In the genomic region with DNA sequence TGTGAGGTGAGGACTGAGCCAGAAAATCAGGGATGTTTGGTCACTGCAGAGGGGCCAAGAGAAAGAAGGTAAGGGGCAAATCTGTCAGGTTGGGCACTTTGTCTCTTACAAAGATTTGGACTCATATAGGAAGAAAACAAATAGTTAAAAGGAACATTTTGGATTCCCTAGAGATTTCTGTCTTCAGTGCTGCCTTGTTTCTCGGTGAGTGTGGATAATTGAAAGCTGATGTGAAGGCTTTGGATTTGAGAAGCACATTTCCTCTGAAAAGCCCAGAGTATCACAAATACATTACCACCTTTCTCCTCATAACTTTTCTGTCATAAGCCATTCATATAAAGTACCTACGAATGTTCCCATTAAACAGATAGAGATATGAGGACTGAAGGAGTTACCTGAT, we compare ENCODE assay signal across 13 cellular contexts.
A peak's percentile ranks its signal among the peaks of the same experiment; 100 is the strongest.
DNase-seq lines count a peak whose midpoint lies in the region; ATAC-seq and TF ChIP-seq lines count a peak whose summit lies in the region.
"Had no signal": no experiment of that assay in that cellular context is flagged by ENCODE, and none has a peak within 500 bp of the region (broad histone marks: within the 10 kb centered on the region; RNA-seq: fewer than 3 reads in every experiment).

No MANE protein-coding gene starts in this region.

- no peak for DNase-seq in adipocyte (ENCODE audit: low read depth)
- DNase-seq in fibroblast of mammary gland (ENCODE audit: low read depth): peak; percentile 64
- DNase-seq in suprapubic skin (ENCODE audit: low spot score in 2 of 2): no peak
- DNase-seq in NCI-H526 (lab: John Stamatoyannopoulos, UW): no peak
- DNase-seq in activated T-cell treated with anti-CD3 and anti-CD28 coated beads, Interleukin-2, amount 50 U/mL, for 1 hour: no peak
- DNase-seq in LoVo (ENCODE audit: low spot score): no peak
- DNase-seq: MV-4-11; NCI-H524 treated with DMSO at 0.1 percent for 48 hours; NK-92 treated with Interleukin-12 subunit alpha and Interleukin-12 subunit beta, amount 100 ng/mL, for 24 hours; Right ventricle myocardium superior had no signal

- 63% methylated on average over 2 of the region's 2 CpGs for WGBS in suprapubic skin

- TF ChIP-seq POLR2A in suprapubic skin (IDR thresholded peaks at IDR 0.05): no peak

- peak overlapping the region; percentile 77 for H3K9ac ChIP-seq in adipocyte (ENCODE audit: low read length)

- no peak for TF ChIP-seq EP300 in suprapubic skin (IDR thresholded peaks at IDR 0.05)

- H3K36me3 ChIP-seq in adipocyte (ENCODE audit: control insufficient read depth, insufficient read depth, low read length, severe bottlenecking) (no peaks in the 10 kb centered on the region), suprapubic skin (no peaks in the 10 kb centered on the region)
- H3K36me3 ChIP-seq: SJSA1 had no signal

- peak overlapping the region; percentile 18 for H3K27ac ChIP-seq in suprapubic skin
- H3K27ac ChIP-seq: SJSA1 had no signal

- no peaks in the 10 kb centered on the region for H3K9me3 ChIP-seq in adipocyte (ENCODE audit: control insufficient read depth, low read length)
- no peaks in the 10 kb centered on the region for H3K9me3 ChIP-seq in suprapubic skin
- H3K9me3 ChIP-seq: SJSA1 had no signal

- ATAC-seq in HG02973 (IDR thresholded peaks at IDR 0.05; ENCODE audit: unreplicated experiment): no peak

- no peak for TF ChIP-seq CTCF in fibroblast of mammary gland (conservative IDR thresholded peaks at IDR 0.05; ENCODE audit: control insufficient read depth, insufficient read depth, low read depth, low read length)
- TF ChIP-seq CTCF in suprapubic skin (IDR thresholded peaks at IDR 0.05): no peak

- H3K4me1 ChIP-seq in adipocyte (ENCODE audit: control insufficient read depth, insufficient read depth, low read length) (peaks cover 20% of the 10 kb centered on the region), suprapubic skin (no peaks in the 10 kb centered on the region)
- H3K4me1 ChIP-seq: SJSA1 had no signal

- H3K27me3 ChIP-seq in adipocyte (replicated peaks; ENCODE audit: control insufficient read depth, insufficient read depth, low read length): peaks cover 22% of the 10 kb centered on the region
- H3K27me3 ChIP-seq in suprapubic skin: no peaks in the 10 kb centered on the region
- H3K27me3 ChIP-seq: SJSA1 had no signal

- H3K4me3 ChIP-seq in adipocyte (ENCODE audit: low read length) (peak overlapping the region; percentile 45), fibroblast of mammary gland (ENCODE audit: control insufficient read depth, low read depth, low read length) (no peak overlapping the region), suprapubic skin (no peak overlapping the region)
- H3K4me3 ChIP-seq: K562, SJSA1 had no signal
